Comparison of ENCODE assay signal across 1 cellular context in genomic region chr6:145739685-145740084, GRCh38.
TF ChIP-seq lines count a peak whose summit lies in the region.

No MANE protein-coding gene starts in this region.

TF ChIP-seq in HEK293, 187 proteins besides CTCF, POLR2A, EP300 and RAD21:
- TF ChIP-seq ZNF280D (tag by site-specific recombination; IDR thresholded peaks at IDR 0.05) (peak; percentile 60; the same call in 1 of the 2 replicates), ZNF146 (tag by site-specific recombination; IDR thresholded peaks at IDR 0.05) (peak; percentile 94), ZNF580 (tag by site-specific recombination; IDR thresholded peaks at IDR 0.05) (0 out of 2 replicates have a peak, but pooled peaks have one; percentile 24)
